ENCODE assay signal across 1 cellular context in genomic region chr6:135141728-135142127, GRCh38.
TF ChIP-seq lines count a peak whose summit lies in the region.

No MANE protein-coding gene starts in this region.

TF ChIP-seq in GM23338, 12 proteins besides CTCF, POLR2A, EP300 and RAD21 (continued from another document):
- no peak for TF ChIP-seq ZNF462 (CRISPR knock-in tag; IDR thresholded peaks at IDR 0.05)
- no peak for TF ChIP-seq CREB1 (CRISPR knock-in tag; IDR thresholded peaks at IDR 0.05; ENCODE audit: low read depth)
- TF ChIP-seq REST (IDR thresholded peaks at IDR 0.05; ENCODE audit: unreplicated experiment): no peak
- TF ChIP-seq ETS1 (IDR thresholded peaks at IDR 0.05): no peak
